In genomic region chr17:50186661-50187402, GRCh38 we compare ENCODE assay signal across 23 cellular contexts. TPM values are rescaled to one million over a fixed set of nuclear protein-coding genes. Genes with fewer than 3 reads are reported as not detected.
A peak's percentile ranks its signal among the peaks of the same experiment; 100 is the strongest.
DNase-seq lines count a peak whose midpoint lies in the region; ATAC-seq and TF ChIP-seq lines count a peak whose summit lies in the region.
"Had no signal": no experiment of that assay in that cellular context is flagged by ENCODE, and none has a peak within 500 bp of the region (broad histone marks: within the 10 kb centered on the region; RNA-seq: fewer than 3 reads in every experiment).

No MANE protein-coding gene starts in this region.

- peaks cover 24% of the 10 kb centered on the region for H3K4me1 Mint-ChIP-seq in activated naive CD4-positive, alpha-beta T cell treated with anti-CD3 and anti-CD28 coated beads, Interleukin-2, amount 10 ng/mL, durations not matched to agents 7 days and 5 days
- peaks cover 35% of the 10 kb centered on the region for H3K4me1 Mint-ChIP-seq in mesothelial cell of epicardium
- peaks cover 6% of the 10 kb centered on the region for H3K4me1 Mint-ChIP-seq in endothelial cell (ENCODE audit: unreplicated experiment)
- peaks cover 15% of the 10 kb centered on the region for H3K4me1 Mint-ChIP-seq in activated T-cell treated with anti-CD3 and anti-CD28 coated beads, Interleukin-2, amount 50 U/mL, for 24 hours (ENCODE audit: low read depth)

- H3K36me3 ChIP-seq in urinary bladder (ENCODE audit: insufficient read depth) = no peaks in the 10 kb centered on the region

- H3K4me3 ChIP-seq in cardiac fibroblast (replicated peaks in 1 of 2; ENCODE audit: low read depth in 2 of 2, low read length in 2 of 2) = no peak overlapping the region
- H3K4me3 ChIP-seq in urinary bladder (ENCODE audit: low read depth, low read length) = no peak overlapping the region
- H3K4me3 ChIP-seq: upper lobe of right lung had no signal

- H3K27ac ChIP-seq in urinary bladder (ENCODE audit: low read depth) = peak overlapping the region; percentile 88
- H3K27ac ChIP-seq: upper lobe of right lung had no signal

- TF ChIP-seq CTCF in cardiac fibroblast (IDR thresholded peaks at IDR 0.05; ENCODE audit: low read depth, low read length) (no peak), mesothelial cell of epicardium (IDR thresholded peaks at IDR 0.05; ENCODE audit: unreplicated experiment) (no peak), endothelial cell (IDR thresholded peaks at IDR 0.05; ENCODE audit: unreplicated experiment) (no peak)

- WGBS in urinary bladder = 47% methylated on average over 24 of the region's 24 CpGs

- H3K4me1 ChIP-seq in urinary bladder (ENCODE audit: insufficient read depth) = no peaks in the 10 kb centered on the region

- no peak overlapping the region for H3K4me3 Mint-ChIP-seq in activated naive CD4-positive, alpha-beta T cell treated with anti-CD3 and anti-CD28 coated beads, Interleukin-2, amount 10 ng/mL, durations not matched to agents 7 days and 5 days
- H3K4me3 Mint-ChIP-seq in mesothelial cell of epicardium (no peak overlapping the region), endothelial cell (ENCODE audit: unreplicated experiment) (no peak overlapping the region)
- H3K4me3 Mint-ChIP-seq in activated T-cell treated with anti-CD3 and anti-CD28 coated beads, Interleukin-2, amount 50 U/mL, for 24 hours = no peak overlapping the region
- H3K4me3 Mint-ChIP-seq: CD8-positive, alpha-beta T cell; stimulated activated memory B cell treated with anti-CD40 and anti-IgM and Interleukin-4, amounts not matched to agents 10 μg/mL and 1 μg/mL and 100 μg/mL, for 72 hours had no signal

- no peaks in the 10 kb centered on the region for H3K36me3 Mint-ChIP-seq in activated naive CD4-positive, alpha-beta T cell treated with anti-CD3 and anti-CD28 coated beads, Interleukin-2, amount 10 ng/mL, durations not matched to agents 7 days and 5 days
- no peaks in the 10 kb centered on the region for H3K36me3 Mint-ChIP-seq in activated naive CD4-positive, alpha-beta T cell treated with anti-CD3 and anti-CD28 coated beads, Interleukin-2, amount 50 U/mL, for 72 hours
- H3K36me3 Mint-ChIP-seq in mesothelial cell of epicardium (peaks cover 23% of the 10 kb centered on the region), endothelial cell (ENCODE audit: low read depth, unreplicated experiment) (no peaks in the 10 kb centered on the region)
- H3K36me3 Mint-ChIP-seq in activated T-cell treated with anti-CD3 and anti-CD28 coated beads, Interleukin-2, amount 50 U/mL, for 24 hours (ENCODE audit: low read depth) = no peaks in the 10 kb centered on the region
- H3K36me3 Mint-ChIP-seq: CD8-positive, alpha-beta T cell; stimulated activated memory B cell treated with anti-CD40 and anti-IgM and Interleukin-4, amounts not matched to agents 10 μg/mL and 1 μg/mL and 100 μg/mL, for 72 hours had no signal

- ATAC-seq in activated naive CD4-positive, alpha-beta T cell treated with anti-CD3 and anti-CD28 coated beads, Interleukin-2, amount 50 U/mL, for 72 hours = no peak
- ATAC-seq in GM21390 (IDR thresholded peaks at IDR 0.05; ENCODE audit: unreplicated experiment) = no peak
- ATAC-seq: CD8-positive, alpha-beta T cell; stimulated activated memory B cell treated with anti-CD40 and anti-IgM and Interleukin-4, amounts not matched to agents 10 μg/mL and 1 μg/mL and 100 μg/mL, for 72 hours; upper lobe of right lung had no signal

- CTCF ChIA-PET in activated naive CD4-positive, alpha-beta T cell treated with anti-CD3 and anti-CD28 coated beads, Interleukin-2, amount 10 ng/mL, durations not matched to agents 7 days and 5 days (lab: Charles Lee) = interaction anchor here (1.1 to 1.4 kb wide), 3 partner anchors 11 to 13 kb away, joined by 3 to 5 read pairs (median 4); no protein-coding TSS in a partner anchor

- peak overlapping the region; percentile 28 for H3K27ac Mint-ChIP-seq in activated naive CD4-positive, alpha-beta T cell treated with anti-CD3 and anti-CD28 coated beads, Interleukin-2, amount 10 ng/mL, durations not matched to agents 7 days and 5 days
- no peak overlapping the region for H3K27ac Mint-ChIP-seq in activated naive CD4-positive, alpha-beta T cell treated with anti-CD3 and anti-CD28 coated beads, Interleukin-2, amount 50 U/mL, for 72 hours
- H3K27ac Mint-ChIP-seq in mesothelial cell of epicardium (peak overlapping the region; percentile 93), endothelial cell (ENCODE audit: unreplicated experiment) (no peak overlapping the region)
- H3K27ac Mint-ChIP-seq in activated T-cell treated with anti-CD3 and anti-CD28 coated beads, Interleukin-2, amount 50 U/mL, for 24 hours = no peak overlapping the region
- H3K27ac Mint-ChIP-seq: CD8-positive, alpha-beta T cell; stimulated activated memory B cell treated with anti-CD40 and anti-IgM and Interleukin-4, amounts not matched to agents 10 μg/mL and 1 μg/mL and 100 μg/mL, for 72 hours had no signal

- no peak for DNase-seq in activated naive CD4-positive, alpha-beta T cell treated with anti-CD3 and anti-CD28 coated beads, Interleukin-2, amount 10 ng/mL, durations not matched to agents 7 days and 5 days
- no peak for DNase-seq in activated naive CD4-positive, alpha-beta T cell treated with anti-CD3 and anti-CD28 coated beads, Interleukin-2, amount 50 U/mL, for 72 hours (ENCODE audit: low spot score in 2 of 2)
- DNase-seq in cardiac fibroblast (ENCODE audit: low read depth in 2 of 2) (peak; percentile 72 to 76), mesothelial cell of epicardium (ENCODE audit: low spot score in 2 of 2, unreplicated experiment in 2 of 2) (no peak), endothelial cell (ENCODE audit: low spot score) (no peak)
- DNase-seq in activated T-cell treated with anti-CD3 and anti-CD28 coated beads, Interleukin-2, amount 50 U/mL, for 24 hours = no peak
- DNase-seq: 8988T; activated CD4-positive, CD25-positive, alpha-beta regulatory T cell treated with anti-CD3 and anti-CD28 coated beads, Interleukin-2, amount 50 U/mL, for 72 hours; activated CD8-positive, alpha-beta memory T cell treated with anti-CD3 and anti-CD28 coated beads, Interleukin-2, amount 50 U/mL, for 48 hours; activated naive CD4-positive, alpha-beta T cell treated with Interleukin-2 at 50 U/mL for 16 hours; effector CD8-positive, alpha-beta T cell; foreskin melanocyte; NCI-H146; SHP77 treated with DMSO at 0.1 percent for 48 hours; upper lobe of right lung had no signal

- no peaks in the 10 kb centered on the region for H3K9me3 Mint-ChIP-seq in activated naive CD4-positive, alpha-beta T cell treated with anti-CD3 and anti-CD28 coated beads, Interleukin-2, amount 10 ng/mL, durations not matched to agents 7 days and 5 days
- no peaks in the 10 kb centered on the region for H3K9me3 Mint-ChIP-seq in activated naive CD4-positive, alpha-beta T cell treated with anti-CD3 and anti-CD28 coated beads, Interleukin-2, amount 50 U/mL, for 72 hours
- no peaks in the 10 kb centered on the region for H3K9me3 Mint-ChIP-seq in mesothelial cell of epicardium
- H3K9me3 Mint-ChIP-seq in endothelial cell (ENCODE audit: unreplicated experiment) = no peaks in the 10 kb centered on the region
- no peaks in the 10 kb centered on the region for H3K9me3 Mint-ChIP-seq in activated T-cell treated with anti-CD3 and anti-CD28 coated beads, Interleukin-2, amount 50 U/mL, for 24 hours
- H3K9me3 Mint-ChIP-seq: CD8-positive, alpha-beta T cell; stimulated activated memory B cell treated with anti-CD40 and anti-IgM and Interleukin-4, amounts not matched to agents 10 μg/mL and 1 μg/mL and 100 μg/mL, for 72 hours had no signal

- peaks cover 70% of the 10 kb centered on the region for H3K27me3 Mint-ChIP-seq in activated naive CD4-positive, alpha-beta T cell treated with anti-CD3 and anti-CD28 coated beads, Interleukin-2, amount 10 ng/mL, durations not matched to agents 7 days and 5 days
- H3K27me3 Mint-ChIP-seq in mesothelial cell of epicardium (ENCODE audit: low read depth) = no peaks in the 10 kb centered on the region
- H3K27me3 Mint-ChIP-seq in endothelial cell (ENCODE audit: unreplicated experiment) = peaks cover 6% of the 10 kb centered on the region
- no peaks in the 10 kb centered on the region for H3K27me3 Mint-ChIP-seq in activated T-cell treated with anti-CD3 and anti-CD28 coated beads, Interleukin-2, amount 50 U/mL, for 24 hours

RNA-seq across cellular contexts. Expression of gene COL1A1, which starts 14.6 kb away (rescaled TPM):
- 1 to 10 TPM in 1 of 2 donors, under 1 TPM in 1; 0.48 to 3.0 TPM for total RNA-seq in activated naive CD4-positive, alpha-beta T cell treated with anti-CD3 and anti-CD28 coated beads, Interleukin-2, amount 50 U/mL, for 72 hours
- total RNA-seq in mesothelial cell of epicardium (3,780 to 4,004 TPM (median 3,972 TPM) in 3 replicates), urinary bladder (5,262 TPM), endothelial cell (ENCODE audit: unreplicated experiment) (6.8 TPM)
- polyA plus RNA-seq in urinary bladder = 802 TPM

RNA-seq across cellular contexts. Expression of gene SGCA, which starts 21.0 kb away (rescaled TPM):
- total RNA-seq in activated naive CD4-positive, alpha-beta T cell treated with anti-CD3 and anti-CD28 coated beads, Interleukin-2, amount 50 U/mL, for 72 hours = under 1 TPM; 0.31 to 0.41 TPM
- not detected in 3 replicates for total RNA-seq in mesothelial cell of epicardium
- total RNA-seq in urinary bladder = 15.4 TPM
- polyA plus RNA-seq in urinary bladder = 89.1 TPM
- total RNA-seq in endothelial cell (ENCODE audit: unreplicated experiment) = not detected
- total RNA-seq: bronchial epithelial cell; M059J; NCI-H460; T-helper 2 cell treated with Interferon-gamma antibody and Interleukin-4, amounts not matched to agents 100 ng/mL and 5 ng/mL, for 36 hours had no signal

RNA-seq across cellular contexts. Expression of gene PPP1R9B, which starts 36.4 kb away (rescaled TPM):
- total RNA-seq in activated naive CD4-positive, alpha-beta T cell treated with anti-CD3 and anti-CD28 coated beads, Interleukin-2, amount 50 U/mL, for 72 hours = 100 to 1,000 TPM in 1 of 2 donors, 10 to 100 TPM in 1; 74.4 to 112 TPM
- 56.4 to 58.6 TPM (median 56.6 TPM) in 3 replicates for total RNA-seq in mesothelial cell of epicardium
- total RNA-seq in urinary bladder = 16.6 TPM
- polyA plus RNA-seq in urinary bladder = 29.6 TPM
- total RNA-seq in endothelial cell (ENCODE audit: unreplicated experiment) = 101 TPM

RNA-seq across cellular contexts. Expression of gene SAMD14, which starts 56.9 kb away (rescaled TPM):
- 1 to 10 TPM; 1.3 to 4.4 TPM for total RNA-seq in activated naive CD4-positive, alpha-beta T cell treated with anti-CD3 and anti-CD28 coated beads, Interleukin-2, amount 50 U/mL, for 72 hours
- total RNA-seq in mesothelial cell of epicardium = 17.3 to 20.0 TPM (median 19.4 TPM) in 3 replicates
- total RNA-seq in urinary bladder = 2.2 TPM
- 3.7 TPM for polyA plus RNA-seq in urinary bladder
- total RNA-seq in endothelial cell (ENCODE audit: unreplicated experiment) = 82.0 TPM
- total RNA-seq: NCI-H460 had no signal

Comparison
In these comparisons a context has a peak if more than half of its experiments do, and no peak if none do; other contexts are left out.
1. H3K27ac Mint-ChIP-seq: peak in activated naive CD4-positive, alpha-beta T cell treated with anti-CD3 and anti-CD28 coated beads, Interleukin-2, amount 10 ng/mL, durations not matched to agents 7 days and 5 days (single experiment) and mesothelial cell of epicardium (single experiment); none in activated naive CD4-positive, alpha-beta T cell treated with anti-CD3 and anti-CD28 coated beads, Interleukin-2, amount 50 U/mL, for 72 hours (0 of 2), endothelial cell (single experiment) and activated T-cell treated with anti-CD3 and anti-CD28 coated beads, Interleukin-2, amount 50 U/mL, for 24 hours (single experiment).
2. DNase-seq: peak in cardiac fibroblast (2 of 2); none in activated naive CD4-positive, alpha-beta T cell treated with anti-CD3 and anti-CD28 coated beads, Interleukin-2, amount 10 ng/mL, durations not matched to agents 7 days and 5 days (single experiment), activated naive CD4-positive, alpha-beta T cell treated with anti-CD3 and anti-CD28 coated beads, Interleukin-2, amount 50 U/mL, for 72 hours (0 of 2), mesothelial cell of epicardium (0 of 2), endothelial cell (single experiment) and activated T-cell treated with anti-CD3 and anti-CD28 coated beads, Interleukin-2, amount 50 U/mL, for 24 hours (single experiment).
3. RNA of gene COL1A1, which starts 14.6 kb away (total RNA-seq): 5,262 TPM in urinary bladder (single experiment) and 3,780 to 4,004 TPM in mesothelial cell of epicardium; 6.8 TPM in endothelial cell (single experiment) and 0.48 to 3.0 TPM in activated naive CD4-positive, alpha-beta T cell treated with anti-CD3 and anti-CD28 coated beads, Interleukin-2, amount 50 U/mL, for 72 hours; every median in the first group is over 100 times any median in the second.
4. RNA of gene SGCA, which starts 21.0 kb away (total RNA-seq): 15.4 TPM in urinary bladder (single experiment); 0.31 to 0.41 TPM in activated naive CD4-positive, alpha-beta T cell treated with anti-CD3 and anti-CD28 coated beads, Interleukin-2, amount 50 U/mL, for 72 hours, not detected in mesothelial cell of epicardium and not detected in endothelial cell (single experiment); every median in the first group is over 10 times any median in the second.